1 cellular context compared by ENCODE assay signal in genomic region chr6:170584181-170584953, GRCh38.
TF ChIP-seq lines count a peak whose summit lies in the region.

Gene PDCD2 (minus strand): TSS chr6:170584637. CDS start chr6:170584581, 56 bp downstream.

TF ChIP-seq in GM12878, 131 proteins besides CTCF, POLR2A, EP300 and RAD21 (continued from another document):
- TF ChIP-seq DPF2 (IDR thresholded peaks at IDR 0.05) (0 out of 2 replicates have a peak, but pooled peaks have one; percentile 86), SMARCA5 (IDR thresholded peaks at IDR 0.05) (peak; percentile 84), ZNF207 (IDR thresholded peaks at IDR 0.05; ENCODE audit: borderline replicate concordance) (0 out of 2 replicates have a peak, but pooled peaks have one; percentile 42), ZBTB11 (CRISPR knock-in tag; IDR thresholded peaks at IDR 0.05) (peak; percentile 83), STAT1 (conservative IDR thresholded peaks at IDR 0.05) (peak; percentile 66; the same call in 1 of the 2 replicates), ZSCAN29 (IDR thresholded peaks at IDR 0.05) (peak; percentile 69; the same call in 1 of the 2 replicates), IKZF1 (conservative IDR thresholded peaks at IDR 0.05) (peak; percentile 94), RELA (IDR thresholded peaks at IDR 0.05; ENCODE audit: borderline replicate concordance, partially characterized antibody) (peak; percentile 67), RELB (IDR thresholded peaks at IDR 0.05; ENCODE audit: low read depth) (0 out of 2 replicates have a peak, but pooled peaks have one; percentile 38), RBBP5 (conservative IDR thresholded peaks at IDR 0.05) (no peak), MXI1 (IDR thresholded peaks at IDR 0.05; ENCODE audit: low read depth, low read length) (peak; percentile 97), E2F4 (IDR thresholded peaks at IDR 0.05; ENCODE audit: low read depth, low read length) (no peak), CREB1 (IDR thresholded peaks at IDR 0.05; ENCODE audit: low read depth) (peak; percentile 85), TARDBP (IDR thresholded peaks at IDR 0.05; ENCODE audit: borderline replicate concordance) (0 out of 2 replicates have a peak, but pooled peaks have one; percentile 57)
TF ChIP-seq in GM12878: peak in this region for 53.
